Comparison of ENCODE assay signal across 24 cellular contexts in the genomic region with DNA sequence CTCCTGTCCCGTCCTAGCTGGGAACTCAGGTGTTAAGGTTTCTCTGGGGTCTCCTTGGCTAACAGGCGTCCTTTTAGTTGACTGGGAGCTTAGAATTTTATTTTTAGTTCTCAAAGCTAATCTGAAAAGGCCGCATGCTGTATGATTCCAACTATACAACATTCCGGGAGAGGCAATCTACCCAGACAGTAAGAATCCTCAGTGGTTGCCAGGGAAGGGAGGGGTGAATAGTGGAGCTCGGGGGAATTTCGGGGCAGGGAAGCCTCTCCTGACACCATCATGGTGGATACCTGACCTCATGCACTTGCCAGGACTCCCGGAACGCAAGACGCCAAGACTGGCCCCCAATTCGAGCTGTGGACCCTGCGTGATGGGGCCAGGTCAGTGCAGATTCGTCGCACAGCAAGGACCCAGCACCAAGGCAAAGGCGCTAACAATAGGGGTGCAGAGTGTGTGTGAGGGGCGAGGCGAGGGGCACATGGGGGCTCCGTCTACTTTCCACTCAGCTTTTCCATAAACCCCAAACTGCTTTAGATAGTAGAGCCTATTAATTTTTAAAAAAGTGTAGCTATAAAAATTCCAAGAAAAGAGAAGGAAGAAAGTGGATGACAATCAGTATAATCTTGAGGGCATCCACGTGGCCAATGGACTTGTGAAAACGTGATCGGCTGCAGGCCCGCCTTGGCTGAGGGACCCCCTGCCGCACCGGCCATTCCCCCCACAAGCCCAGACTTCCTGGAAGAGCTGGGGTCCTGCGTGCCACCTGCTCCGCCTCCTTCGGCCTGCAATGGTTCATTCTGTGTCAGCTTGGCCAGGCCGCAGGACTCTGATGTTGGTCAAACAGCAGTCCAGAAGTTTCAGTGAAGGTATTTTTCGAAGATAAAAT. TPM values are rescaled to one million over a fixed set of nuclear protein-coding genes. Genes with fewer than 3 reads are reported as not detected.
DNase-seq lines count a peak whose midpoint lies in the region; ATAC-seq, FAIRE-seq and TF ChIP-seq lines count a peak whose summit lies in the region.
"Had no signal": no experiment of that assay in that cellular context is flagged by ENCODE, and none has a peak within 500 bp of the region (broad histone marks: within the 10 kb centered on the region; RNA-seq: fewer than 3 reads in every experiment).

No MANE protein-coding gene starts in this region.

- TF ChIP-seq POLR2A in spleen (IDR thresholded peaks at IDR 0.05), result no peak

- TF ChIP-seq CTCF in left ventricle myocardium inferior (IDR thresholded peaks at IDR 0.05; ENCODE audit: borderline replicate concordance) (no peak), spleen (IDR thresholded peaks at IDR 0.05 in 8 of 11, conservative IDR thresholded peaks at IDR 0.05 in 3 of 11) (no peak), glutamatergic neuron (IDR thresholded peaks at IDR 0.05; ENCODE audit: partially characterized antibody, unreplicated experiment) (no peak)

- H3K36me3 ChIP-seq in left ventricle myocardium inferior, result no peaks in the 10 kb centered on the region
- H3K36me3 ChIP-seq in spleen, result no peaks in the 10 kb centered on the region
- H3K36me3 ChIP-seq: thyroid gland had no signal

- H3K27me3 Mint-ChIP-seq in activated CD8-positive, alpha-beta memory T cell treated with anti-CD3 and anti-CD28 coated beads, Interleukin-2, amount 10 ng/mL, durations not matched to agents 7 days and 5 days, result peaks cover 80% of the 10 kb centered on the region
- H3K27me3 Mint-ChIP-seq in activated CD4-positive, alpha-beta memory T cell treated with anti-CD3 and anti-CD28 coated beads for 36 hours, result peaks cover 7% of the 10 kb centered on the region
- H3K27me3 Mint-ChIP-seq in glutamatergic neuron (ENCODE audit: unreplicated experiment), result peaks cover 6% of the 10 kb centered on the region
- H3K27me3 Mint-ChIP-seq: T-cell had no signal

- no peak overlapping the region for H3K4me3 Mint-ChIP-seq in activated CD8-positive, alpha-beta memory T cell treated with anti-CD3 and anti-CD28 coated beads, Interleukin-2, amount 10 ng/mL, durations not matched to agents 7 days and 5 days
- H3K4me3 Mint-ChIP-seq in activated CD4-positive, alpha-beta memory T cell treated with anti-CD3 and anti-CD28 coated beads for 36 hours, result no peak overlapping the region
- H3K4me3 Mint-ChIP-seq in glutamatergic neuron (ENCODE audit: unreplicated experiment), result no peak overlapping the region
- H3K4me3 Mint-ChIP-seq: nephron progenitor cell had no signal

- peaks cover 25% of the 10 kb centered on the region for H3K4me1 ChIP-seq in left ventricle myocardium inferior
- H3K4me1 ChIP-seq in spleen, result peaks cover 13 to 36% (median 26%) of the 10 kb centered on the region in 6 donors
- H3K4me1 ChIP-seq: psoas muscle had no signal

- no peak for ATAC-seq in activated CD8-positive, alpha-beta memory T cell treated with anti-CD3 and anti-CD28 coated beads, Interleukin-2, amount 10 ng/mL, durations not matched to agents 7 days and 5 days
- ATAC-seq: A549; activated CD8-positive, alpha-beta T cell treated with anti-CD3 and anti-CD28 coated beads, Interleukin-2, amount 10 ng/mL, durations not matched to agents 7 days and 5 days; activated T-helper 17 cell treated with anti-CD3 and anti-CD28 coated beads, Interleukin-2, amount 50 U/mL, for 72 hours; T-cell had no signal

- no peaks in the 10 kb centered on the region for H3K36me3 Mint-ChIP-seq in activated CD8-positive, alpha-beta memory T cell treated with anti-CD3 and anti-CD28 coated beads, Interleukin-2, amount 10 ng/mL, durations not matched to agents 7 days and 5 days
- H3K36me3 Mint-ChIP-seq in activated CD4-positive, alpha-beta memory T cell treated with anti-CD3 and anti-CD28 coated beads for 36 hours, result peaks cover 4% of the 10 kb centered on the region
- H3K36me3 Mint-ChIP-seq in glutamatergic neuron (ENCODE audit: unreplicated experiment), result peaks cover 5% of the 10 kb centered on the region
- H3K36me3 Mint-ChIP-seq: T-cell had no signal

- H3K27ac ChIP-seq in left ventricle myocardium inferior (replicated peaks), result peak overlapping the region; percentile 74
- peak overlapping the region in 1 of 8 donors; percentile 68 for H3K27ac ChIP-seq in spleen
- H3K27ac ChIP-seq: A549, psoas muscle, thyroid gland had no signal

- CTCF ChIA-PET in activated CD8-positive, alpha-beta memory T cell treated with anti-CD3 and anti-CD28 coated beads, Interleukin-2, amount 10 ng/mL, durations not matched to agents 7 days and 5 days (lab: Charles Lee), result no interaction called here
- CTCF ChIA-PET in activated CD4-positive, alpha-beta memory T cell treated with anti-CD3 and anti-CD28 coated beads for 36 hours (lab: Charles Lee), result interaction anchor here (1.3 to 1.5 kb wide), 3 partner anchors 16 to 139 kb away, joined by 3 read pairs; a partner anchor contains a TSS

- H3K27ac Mint-ChIP-seq in activated CD8-positive, alpha-beta memory T cell treated with anti-CD3 and anti-CD28 coated beads, Interleukin-2, amount 10 ng/mL, durations not matched to agents 7 days and 5 days, result no peak overlapping the region
- no peak overlapping the region for H3K27ac Mint-ChIP-seq in activated CD4-positive, alpha-beta memory T cell treated with anti-CD3 and anti-CD28 coated beads for 36 hours
- H3K27ac Mint-ChIP-seq in glutamatergic neuron (ENCODE audit: unreplicated experiment), result no peak overlapping the region
- H3K27ac Mint-ChIP-seq: activated CD8-positive, alpha-beta T cell treated with anti-CD3 and anti-CD28 coated beads, Interleukin-2, amount 10 ng/mL, durations not matched to agents 7 days and 5 days; nephron progenitor cell had no signal

- FAIRE-seq in HTR-8/SVneo (lab: Jason Lieb, UNC), result no peak
- FAIRE-seq: A549, keratinocyte had no signal

- WGBS in spleen, 5 donors, result 87 to 93% (median 87%) methylated on average over 28 of the region's 28 CpGs

- H3K9me3 Mint-ChIP-seq in activated CD8-positive, alpha-beta memory T cell treated with anti-CD3 and anti-CD28 coated beads, Interleukin-2, amount 10 ng/mL, durations not matched to agents 7 days and 5 days (ENCODE audit: low read depth), result no peaks in the 10 kb centered on the region
- H3K9me3 Mint-ChIP-seq in activated CD4-positive, alpha-beta memory T cell treated with anti-CD3 and anti-CD28 coated beads for 36 hours, result no peaks in the 10 kb centered on the region
- peaks cover 8% of the 10 kb centered on the region for H3K9me3 Mint-ChIP-seq in glutamatergic neuron (ENCODE audit: unreplicated experiment)
- H3K9me3 Mint-ChIP-seq: activated T-helper 17 cell treated with anti-CD3 and anti-CD28 coated beads, Interleukin-2, amount 50 U/mL, for 72 hours; T-cell had no signal

- DNase-seq in activated CD8-positive, alpha-beta memory T cell treated with anti-CD3 and anti-CD28 coated beads, Interleukin-2, amount 10 ng/mL, durations not matched to agents 7 days and 5 days, result peak; percentile 33
- no peak for DNase-seq in activated CD8-positive, alpha-beta memory T cell treated with anti-CD3 and anti-CD28 coated beads, Interleukin-2, amount 50 U/mL, for 48 hours
- DNase-seq in activated CD4-positive, alpha-beta memory T cell treated with anti-CD3 and anti-CD28 coated beads for 36 hours, result peak; percentile 4
- DNase-seq in left ventricle myocardium inferior (no peak), spleen (peak; percentile 73), glutamatergic neuron (no peak), GOT3 (lab: John Stamatoyannopoulos, UW) (no peak), HTR-8/SVneo (ENCODE audit: insufficient read length, low spot score) (no peak)
- DNase-seq: activated CD8-positive, alpha-beta T cell treated with anti-CD3 and anti-CD28 coated beads, Interleukin-2, amount 10 ng/mL, durations not matched to agents 7 days and 5 days; amniotic stem cell; central memory CD4-positive, alpha-beta T cell; DND-41; effector CD4-positive, alpha-beta T cell; KG1; mesenchymal stem cell; NCI-H2081; NCI-H510A; nephron progenitor cell; psoas muscle; T-cell; thyroid gland had no signal

- POLR2A ChIA-PET in activated CD4-positive, alpha-beta memory T cell treated with anti-CD3 and anti-CD28 coated beads for 36 hours (lab: Charles Lee), result interaction anchor here (1.4 kb wide), 1 partner anchor 38 kb away, joined by 5 read pairs; no protein-coding TSS in a partner anchor

- intact Hi-C loops in activated CD4-positive, alpha-beta memory T cell treated with anti-CD3 and anti-CD28 coated beads for 36 hours (cut with micrococcal nuclease), result loop anchor here (2.0 to 5.0 kb wide), 2 partner anchors 39 to 79 kb away; no protein-coding TSS in a partner anchor
- intact Hi-C loops in left ventricle myocardium inferior (cut with micrococcal nuclease), result no loop called here
- intact Hi-C loops in spleen (cut with DNase I; ENCODE audit: low total_unique reads), result no loop called here

- no peaks in the 10 kb centered on the region for H3K27me3 ChIP-seq in left ventricle myocardium inferior (ENCODE audit: low read depth)
- peaks cover 0 to 21% (median 0%) of the 10 kb centered on the region in 7 donors for H3K27me3 ChIP-seq in spleen (replicated peaks in 1 of 7)
- H3K27me3 ChIP-seq: thyroid gland had no signal

- H3K4me3 ChIP-seq in left ventricle myocardium inferior (no peak overlapping the region), spleen (no peak overlapping the region)
- H3K4me3 ChIP-seq: A549, psoas muscle, thyroid gland had no signal

- H3K9me3 ChIP-seq in left ventricle myocardium inferior (replicated peaks), result no peaks in the 10 kb centered on the region
- no peaks in the 10 kb centered on the region for H3K9me3 ChIP-seq in spleen
- H3K9me3 ChIP-seq: A549, psoas muscle, thyroid gland had no signal

- H3K4me1 Mint-ChIP-seq in activated CD8-positive, alpha-beta memory T cell treated with anti-CD3 and anti-CD28 coated beads, Interleukin-2, amount 10 ng/mL, durations not matched to agents 7 days and 5 days, result peaks cover 32% of the 10 kb centered on the region
- H3K4me1 Mint-ChIP-seq in activated CD4-positive, alpha-beta memory T cell treated with anti-CD3 and anti-CD28 coated beads for 36 hours (ENCODE audit: low read depth), result peaks cover 36% of the 10 kb centered on the region
- peaks cover 1% of the 10 kb centered on the region for H3K4me1 Mint-ChIP-seq in glutamatergic neuron (ENCODE audit: low read depth, unreplicated experiment)

RNA-seq across cellular contexts. Expression of a gene that starts 17.3 kb away (rescaled TPM):
- 1 to 10 TPM; 2.2 to 4.1 TPM for total RNA-seq in activated CD8-positive, alpha-beta memory T cell treated with anti-CD3 and anti-CD28 coated beads, Interleukin-2, amount 10 ng/mL, durations not matched to agents 7 days and 5 days
- total RNA-seq in activated CD4-positive, alpha-beta memory T cell treated with anti-CD3 and anti-CD28 coated beads for 36 hours, result 10 to 100 TPM; 47.4 to 47.6 TPM
- total RNA-seq in left ventricle myocardium inferior (3.3 TPM), spleen (1 to 10 TPM; 3.1 to 7.9 (median 5.4) TPM), glutamatergic neuron (ENCODE audit: unreplicated experiment) (not detected)
- polyA plus RNA-seq in spleen, result 1 to 10 TPM; 2.7 to 7.3 (median 5.2) TPM
- polyA plus RNA-seq: A549, keratinocyte had no signal

RNA-seq across cellular contexts. Expression of a gene that starts 28.1 kb away (rescaled TPM):
- not detected for total RNA-seq in activated CD8-positive, alpha-beta memory T cell treated with anti-CD3 and anti-CD28 coated beads, Interleukin-2, amount 10 ng/mL, durations not matched to agents 7 days and 5 days
- under 1 TPM; 0.10 to 0.12 TPM for total RNA-seq in activated CD4-positive, alpha-beta memory T cell treated with anti-CD3 and anti-CD28 coated beads for 36 hours
- total RNA-seq in left ventricle myocardium inferior (not detected), spleen (1 to 10 TPM in 4 of 7 donors, under 1 TPM in 3; 0.34 to 2.2 (median 1.0) TPM), glutamatergic neuron (ENCODE audit: unreplicated experiment) (not detected)
- under 1 TPM; 0.39 to 0.93 (median 0.49) TPM for polyA plus RNA-seq in spleen
- total RNA-seq: activated CD8-positive, alpha-beta T cell treated with anti-CD3 and anti-CD28 coated beads, Interleukin-2, amount 10 ng/mL, durations not matched to agents 7 days and 5 days; psoas muscle had no signal
- polyA plus RNA-seq: A549, keratinocyte had no signal

RNA-seq across cellular contexts. Expression of a gene that starts 32.4 kb away (rescaled TPM):
- total RNA-seq in activated CD8-positive, alpha-beta memory T cell treated with anti-CD3 and anti-CD28 coated beads, Interleukin-2, amount 10 ng/mL, durations not matched to agents 7 days and 5 days, result under 1 TPM in 1 of 2 experiments, not detected in 1; 0.12 TPM
- total RNA-seq in activated CD4-positive, alpha-beta memory T cell treated with anti-CD3 and anti-CD28 coated beads for 36 hours, result under 1 TPM; 0.31 to 0.36 TPM
- total RNA-seq in left ventricle myocardium inferior (not detected), spleen (1 to 10 TPM in 2 of 7 donors, under 1 TPM in 2, not detected in 3; 0.32 to 1.9 (median 0.85) TPM), glutamatergic neuron (ENCODE audit: unreplicated experiment) (0.88 TPM)
- under 1 TPM; 0.04 to 0.22 (median 0.08) TPM for polyA plus RNA-seq in spleen
- polyA plus RNA-seq: keratinocyte had no signal

Comparison
In these comparisons a context has a peak if more than half of its experiments do, and no peak if none do; other contexts are left out.
1. DNase-seq: peak in activated CD8-positive, alpha-beta memory T cell treated with anti-CD3 and anti-CD28 coated beads, Interleukin-2, amount 10 ng/mL, durations not matched to agents 7 days and 5 days (single experiment), activated CD4-positive, alpha-beta memory T cell treated with anti-CD3 and anti-CD28 coated beads for 36 hours (single experiment) and spleen (single experiment); none in activated CD8-positive, alpha-beta memory T cell treated with anti-CD3 and anti-CD28 coated beads, Interleukin-2, amount 50 U/mL, for 48 hours (single experiment), left ventricle myocardium inferior (single experiment), glutamatergic neuron (single experiment), GOT3 (single experiment) and HTR-8/SVneo (single experiment).
2. RNA of a gene that starts 17.3 kb away (total RNA-seq): 47.4 to 47.6 TPM in activated CD4-positive, alpha-beta memory T cell treated with anti-CD3 and anti-CD28 coated beads for 36 hours; 3.1 to 7.9 TPM in spleen, 2.2 to 4.1 TPM in activated CD8-positive, alpha-beta memory T cell treated with anti-CD3 and anti-CD28 coated beads, Interleukin-2, amount 10 ng/mL, durations not matched to agents 7 days and 5 days, 3.3 TPM in left ventricle myocardium inferior (single experiment) and not detected in glutamatergic neuron (single experiment); every median in the first group is over 4 times any median in the second.